ENCODE assay signal across 17 cellular contexts in genomic region chr2:118576109-118576855, GRCh38.
A peak's percentile ranks its signal among the peaks of the same experiment; 100 is the strongest.
DNase-seq lines count a peak whose midpoint lies in the region; ATAC-seq and TF ChIP-seq lines count a peak whose summit lies in the region.
"Had no signal": no experiment of that assay in that cellular context is flagged by ENCODE, and none has a peak within 500 bp of the region (broad histone marks: within the 10 kb centered on the region; RNA-seq: fewer than 3 reads in every experiment).

No MANE protein-coding gene starts in this region.

- H3K27me3 ChIP-seq in brain microvascular endothelial cell (replicated peaks) = no peaks in the 10 kb centered on the region

- TF ChIP-seq CTCF in brain microvascular endothelial cell (IDR thresholded peaks at IDR 0.05; ENCODE audit: low read depth, low read length, missing control alignments) (no peak), nephron (IDR thresholded peaks at IDR 0.05; ENCODE audit: unreplicated experiment in 3 of 3) (no peak), coronary artery (IDR thresholded peaks at IDR 0.05) (no peak)

- H3K4me1 Mint-ChIP-seq in nephron = peaks cover 53% of the 10 kb centered on the region
- H3K4me1 Mint-ChIP-seq: CD8-positive, alpha-beta memory T cell had no signal

- no peaks in the 10 kb centered on the region for H3K9me3 Mint-ChIP-seq in nephron
- H3K9me3 Mint-ChIP-seq: GM23338 had no signal

- peak overlapping the region in 2 of 3 experiments; percentile 26 to 76 for H3K27ac Mint-ChIP-seq in nephron
- H3K27ac Mint-ChIP-seq: CD8-positive, alpha-beta memory T cell; GM23338 had no signal

- DNase-seq in left cardiac atrium (no peak), cardiac septum (ENCODE audit: low spot score) (no peak), brain microvascular endothelial cell (peak; percentile 11), SW 1271 (lab: John Stamatoyannopoulos, UW) (no peak), coronary artery (ENCODE audit: low spot score) (no peak)
- no peak for DNase-seq in stimulated activated CD8-positive, alpha-beta memory T cell treated with anti-CD3 and anti-CD28 coated beads, Interleukin-4, amount 100 ng/mL, for 48 hours
- DNase-seq in activated naive CD4-positive, alpha-beta T cell treated with Interleukin-2 at 50 U/mL for 16 hours = no peak
- DNase-seq: CD8-positive, alpha-beta memory T cell; NCI-H1048; NCI-H146; NCI-H226; NCI-H69; PC-9 had no signal

- H3K36me3 ChIP-seq in brain microvascular endothelial cell (replicated peaks) = no peaks in the 10 kb centered on the region

- H3K4me3 ChIP-seq in brain microvascular endothelial cell (ENCODE audit: low read depth, low read length) = no peak overlapping the region
- no peak overlapping the region for H3K4me3 ChIP-seq in coronary artery
- H3K4me3 ChIP-seq: GM23338, K562, PC-9 had no signal

- no peak overlapping the region for H3K4me3 Mint-ChIP-seq in nephron
- H3K4me3 Mint-ChIP-seq: CD8-positive, alpha-beta memory T cell; GM23338 had no signal

- H3K27ac ChIP-seq in brain microvascular endothelial cell = no peak overlapping the region
- H3K27ac ChIP-seq in coronary artery = no peak overlapping the region
- H3K27ac ChIP-seq: HL-60, PC-9 had no signal

- intact Hi-C loops in left cardiac atrium (cut with DNase I) (no loop called here), cardiac septum (cut with DNase I) (no loop called here)

- peaks cover 16% of the 10 kb centered on the region for H3K27me3 Mint-ChIP-seq in nephron (ENCODE audit: low read depth)
- H3K27me3 Mint-ChIP-seq: CD8-positive, alpha-beta memory T cell had no signal

- no peaks in the 10 kb centered on the region for H3K36me3 Mint-ChIP-seq in nephron (ENCODE audit: low read depth)
- H3K36me3 Mint-ChIP-seq: CD8-positive, alpha-beta memory T cell had no signal

- ATAC-seq in left cardiac atrium = peak; percentile 79 to 84
- ATAC-seq: K562 had no signal

- in situ Hi-C loops in brain microvascular endothelial cell (cut with HindIII; ENCODE audit: low pct_ligation_motif_present, low sequenced_read_pairs) = no loop called here
